Comparison of ENCODE assay signal across 8 cellular contexts in genomic region chr11:133928628-133929059, GRCh38.
DNase-seq lines count a peak whose midpoint lies in the region; ATAC-seq lines count a peak whose summit lies in the region.

No MANE protein-coding gene starts in this region.

- ATAC-seq in HG02678 (IDR thresholded peaks at IDR 0.05; ENCODE audit: unreplicated experiment), result no peak

- DNase-seq in NCI-H2107 treated with DMSO at 0.1 percent for 48 hours (lab: John Stamatoyannopoulos, UW; ENCODE audit: unreplicated experiment) (peak; percentile 33), NCI-H2107 (lab: John Stamatoyannopoulos, UW) (no peak), NCI-H748 treated with DMSO at 0.1 percent for 48 hours (lab: John Stamatoyannopoulos, UW) (peak; percentile 2), COLO829 (ENCODE audit: low spot score) (no peak), NCI-H1048 (lab: John Stamatoyannopoulos, UW) (no peak)
- peak; percentile 46 for DNase-seq in activated naive CD4-positive, alpha-beta T cell treated with anti-CD3 and anti-CD28 coated beads, Interleukin-2, amount 50 U/mL, for 16 hours
- DNase-seq in stimulated activated CD4-positive, alpha-beta T cell treated with anti-CD3 and anti-CD28 coated beads, TNF-alpha, amount 100 ng/mL, for 4 hours (ENCODE audit: low read depth in 3 of 3), result peak in 2 of 3 experiments; percentile 17 to 34

Comparison
In these comparisons a context has a peak if more than half of its experiments do, and no peak if none do; other contexts are left out.
1. DNase-seq: peak in NCI-H2107 treated with DMSO at 0.1 percent for 48 hours (single experiment), NCI-H748 treated with DMSO at 0.1 percent for 48 hours (single experiment), activated naive CD4-positive, alpha-beta T cell treated with anti-CD3 and anti-CD28 coated beads, Interleukin-2, amount 50 U/mL, for 16 hours (single experiment) and stimulated activated CD4-positive, alpha-beta T cell treated with anti-CD3 and anti-CD28 coated beads, TNF-alpha, amount 100 ng/mL, for 4 hours (2 of 3); none in NCI-H2107 (single experiment), COLO829 (single experiment) and NCI-H1048 (single experiment).